In genomic region chr22:46661221-46661851, GRCh38 we compare ENCODE assay signal across 8 cellular contexts. TPM values are rescaled to one million over a fixed set of nuclear protein-coding genes. Genes with fewer than 3 reads are reported as not detected.
DNase-seq lines count a peak whose midpoint lies in the region; ATAC-seq and TF ChIP-seq lines count a peak whose summit lies in the region.

No MANE protein-coding gene starts in this region.

- no peak overlapping the region for H3K4ac ChIP-seq in H9 (ENCODE audit: low read depth, low read length)

- H3K9me3 ChIP-seq in H9 (ENCODE audit: control insufficient read depth, low read depth, low read length) (no peaks in the 10 kb centered on the region), Caco-2 (no peaks in the 10 kb centered on the region)

- H4K8ac ChIP-seq in H9 (replicated peaks; ENCODE audit: insufficient read length, low read depth, low read length) = no peak overlapping the region

- H3K79me2 ChIP-seq in H9 (ENCODE audit: insufficient read depth, low read length) = no peaks in the 10 kb centered on the region

- no peak overlapping the region for H2BK12ac ChIP-seq in H9 (ENCODE audit: insufficient read length, low read depth, low read length)

- H3K4me2 ChIP-seq in H9 (ENCODE audit: insufficient read depth, insufficient read length, low read length) = no peak overlapping the region

- H3K4me1 ChIP-seq in H9 (ENCODE audit: insufficient read depth, low read length) (no peaks in the 10 kb centered on the region), Caco-2 (no peaks in the 10 kb centered on the region)

- H3K27me3 ChIP-seq in H9 (ENCODE audit: insufficient read depth, low read length) (no peaks in the 10 kb centered on the region), Caco-2 (replicated peaks; ENCODE audit: control insufficient read depth, insufficient read depth, low read length) (no peaks in the 10 kb centered on the region)

- H4K5ac ChIP-seq in H9 (ENCODE audit: insufficient read length, low read depth, low read length) = no peak overlapping the region

- no peak overlapping the region for H3K56ac ChIP-seq in H9 (ENCODE audit: insufficient read length, low read depth, low read length)

- no peak overlapping the region for H2AK5ac ChIP-seq in H9 (ENCODE audit: insufficient read length, low read length)

- no peak overlapping the region for H4K91ac ChIP-seq in H9 (ENCODE audit: insufficient read length, low read depth, low read length)

- H3K9me3 Mint-ChIP-seq in H9 = no peaks in the 10 kb centered on the region; a peak in 1 of 5 replicates
- H3K9me3 Mint-ChIP-seq in Caco-2 (ENCODE audit: unreplicated experiment) = no peaks in the 10 kb centered on the region

- no peak overlapping the region for H2BK5ac ChIP-seq in H9 (ENCODE audit: insufficient read length, low read length)

- POLR2A ChIA-PET in Caco-2 (lab: Charles Lee) = no interaction called here

- no peak overlapping the region for H2BK15ac ChIP-seq in H9 (ENCODE audit: low read depth, low read length)

- H3K4me3 ChIP-seq in fibroblast of pulmonary artery (replicated peaks; ENCODE audit: low read depth, low read length) = no peak overlapping the region
- H3K4me3 ChIP-seq in Caco-2 (ENCODE audit: low read depth, low read length) = no peak overlapping the region

- no peaks in the 10 kb centered on the region for H4K20me1 ChIP-seq in H9 (ENCODE audit: control insufficient read depth, insufficient read depth, insufficient read length)

- no peak overlapping the region for H3T11ph ChIP-seq in H9 (ENCODE audit: low read length)

- whole genome bisulfite sequencing in H9 (ENCODE audit: extremely low coverage, insufficient read length, low lambda C conversion rate) = no CpG with 5 or more reads among the region's 22 CpGs

- H3K14ac ChIP-seq in H9 (ENCODE audit: insufficient read depth, low read length) = no peak overlapping the region

- no peak overlapping the region for H2BK20ac ChIP-seq in H9 (ENCODE audit: low read depth, low read length, poor library complexity, severe bottlenecking)

- H3K36me3 Mint-ChIP-seq in H9 (ENCODE audit: insufficient read depth in 1 of 3, low read depth in 3 of 3) (no peaks in the 10 kb centered on the region), Caco-2 (ENCODE audit: insufficient read depth, unreplicated experiment) (no peaks in the 10 kb centered on the region)

- H3K23me2 ChIP-seq in H9 (ENCODE audit: insufficient read length, low read depth, low read length, poor library complexity, severe bottlenecking) = no peaks in the 10 kb centered on the region

- no peak overlapping the region for H3K23ac ChIP-seq in H9 (ENCODE audit: insufficient read length, low read depth, low read length)

- H3K27ac ChIP-seq in 22Rv1 (peak overlapping the region; percentile 26; the same call in 1 of the 2 replicates), H9 (ENCODE audit: insufficient read length, low read depth, low read length) (no peak overlapping the region)

- CTCF ChIA-PET in Caco-2 (lab: Charles Lee) = no interaction called here

- H3K4me3 Mint-ChIP-seq in H9 (no peak overlapping the region), Caco-2 (ENCODE audit: unreplicated experiment) (no peak overlapping the region)

- H3K79me1 ChIP-seq in H9 (ENCODE audit: insufficient read depth, low read depth, low read length, poor library complexity, severe bottlenecking) = no peaks in the 10 kb centered on the region

- ATAC-seq in HG02798 (IDR thresholded peaks at IDR 0.05; ENCODE audit: poor library complexity, unreplicated experiment) = no peak

- no peak overlapping the region for H3K9ac ChIP-seq in H9 (ENCODE audit: extremely low read depth, insufficient read length, low read length)

- no peaks in the 10 kb centered on the region for H3K36me3 ChIP-seq in Caco-2 (ENCODE audit: control insufficient read depth, insufficient read depth, low read length)

- no peak overlapping the region for H3K18ac ChIP-seq in H9 (ENCODE audit: insufficient read length, low read depth, low read length)

- TF ChIP-seq CTCF in 22Rv1 (IDR thresholded peaks at IDR 0.05) = no peak
- no peak for TF ChIP-seq CTCF in fibroblast of pulmonary artery (IDR thresholded peaks at IDR 0.05; ENCODE audit: low read length, missing control alignments)
- no peak for TF ChIP-seq CTCF in H9 (conservative IDR thresholded peaks at IDR 0.05)
- TF ChIP-seq CTCF in Caco-2 (IDR thresholded peaks at IDR 0.05; ENCODE audit: insufficient read depth in 1 of 2, low read depth in 1 of 2, low read length in 1 of 2, severe bottlenecking in 1 of 2, unreplicated experiment in 1 of 2) = no peak

- no TSS peak for BruUV-seq in Caco-2 (replicated peaks; lab: Mats Ljungman, UMichigan)

- no peak overlapping the region for H2AFZ ChIP-seq in H9 (ENCODE audit: low read length)

- H3K27me3 Mint-ChIP-seq in H9 (ENCODE audit: low read depth) (no peaks in the 10 kb centered on the region), Caco-2 (ENCODE audit: insufficient read depth, unreplicated experiment) (no peaks in the 10 kb centered on the region)

- intact Hi-C loops in Caco-2 (cut with micrococcal nuclease; ENCODE audit: unreplicated experiment) = no loop called here

- peaks cover 7 to 12% of the 10 kb centered on the region in 2 experiments for H3K4me1 Mint-ChIP-seq in H9
- H3K4me1 Mint-ChIP-seq in Caco-2 (ENCODE audit: low read depth, unreplicated experiment) = no peaks in the 10 kb centered on the region

- DNase-seq in NCI-H1105 (lab: John Stamatoyannopoulos, UW) = peak; percentile 77
- DNase-seq in activated CD4-positive, alpha-beta T cell treated with anti-CD3 and anti-CD28 coated beads, Interleukin-2, amount 50 U/mL, for 24 hours (ENCODE audit: low read depth in 1 of 2, low spot score in 1 of 2) = peak; percentile 17 to 41
- DNase-seq in fibroblast of pulmonary artery (ENCODE audit: low read depth) = peak; percentile 69
- peak; percentile 13 for DNase-seq in stimulated activated CD8-positive, alpha-beta memory T cell treated with anti-CD3 and anti-CD28 coated beads, Interleukin-12 subunit alpha, Interleukin-12 subunit beta, amount 100 ng/mL, for 1 hour (ENCODE audit: low read depth)
- DNase-seq in H9 = no peak
- no peak for DNase-seq in Caco-2

- H3K27ac Mint-ChIP-seq in H9 = peak overlapping the region in 1 of 3 experiments; percentile 88; a peak in 1 of 7 replicates
- no peak overlapping the region for H3K27ac Mint-ChIP-seq in Caco-2 (ENCODE audit: unreplicated experiment)

- no peak overlapping the region for H2BK120ac ChIP-seq in H9 (ENCODE audit: low read depth, low read length, poor library complexity, severe bottlenecking)

RNA-seq across cellular contexts. Expression of gene GRAMD4, which starts 41.1 kb away (rescaled TPM):
- total RNA-seq in H9 (2021) (19.8 and 20.4 TPM in 2 replicates), Caco-2 (2022) (20.8 and 23.4 TPM in 2 replicates)

Comparison
In these comparisons a context has a peak if more than half of its experiments do, and no peak if none do; other contexts are left out.
1. DNase-seq: peak in NCI-H1105 (single experiment), activated CD4-positive, alpha-beta T cell treated with anti-CD3 and anti-CD28 coated beads, Interleukin-2, amount 50 U/mL, for 24 hours (2 of 2), fibroblast of pulmonary artery (single experiment) and stimulated activated CD8-positive, alpha-beta memory T cell treated with anti-CD3 and anti-CD28 coated beads, Interleukin-12 subunit alpha, Interleukin-12 subunit beta, amount 100 ng/mL, for 1 hour (single experiment); none in H9 (single experiment) and Caco-2 (0 of 2).